11 cellular contexts compared by ENCODE assay signal in the genomic region with DNA sequence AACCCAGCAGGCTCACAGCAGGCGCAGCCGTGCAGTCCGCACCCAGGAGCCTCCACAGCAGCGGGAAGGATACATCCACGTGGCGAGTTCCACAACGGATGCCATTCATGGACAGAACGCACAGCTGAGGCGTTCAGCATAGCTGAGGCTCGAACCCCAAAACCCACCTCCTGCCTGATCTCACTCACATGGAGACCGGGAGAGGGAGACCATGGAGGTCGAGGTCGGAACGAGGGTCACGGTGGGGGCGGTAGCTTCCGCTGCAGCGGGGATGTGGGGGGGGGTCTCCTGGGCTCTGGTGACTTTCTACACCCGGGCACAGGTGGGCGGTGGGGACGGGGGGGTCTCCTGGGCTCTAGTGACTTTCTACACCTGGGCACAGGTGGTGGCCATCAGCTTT. TPM values are rescaled to one million over a fixed set of nuclear protein-coding genes. Genes with fewer than 3 reads are reported as not detected.
"Had no signal": no experiment of that assay in that cellular context is flagged by ENCODE, and none has a peak within 500 bp of the region (broad histone marks: within the 10 kb centered on the region; RNA-seq: fewer than 3 reads in every experiment).

No MANE protein-coding gene starts in this region.

- H3K4me1 ChIP-seq: HAP-1 had no signal

- H3K4me1 Mint-ChIP-seq: GM23338, IgD-negative memory B cell had no signal

- ATAC-seq: GM23338, HCT116, HepG2 had no signal

- H3K27ac Mint-ChIP-seq: GM23338, HFFc6 had no signal

- H3K4me3 Mint-ChIP-seq: GM23338, HFFc6, IgD-negative memory B cell had no signal

- H3K4me2 ChIP-seq: GM23338 had no signal

- H3K27me3 Mint-ChIP-seq: IgD-negative memory B cell had no signal

- FAIRE-seq: HepG2 had no signal

- H3K9me3 ChIP-seq: HAP-1 had no signal

- H3K36me3 Mint-ChIP-seq: IgD-negative memory B cell had no signal

- DNase-seq: HFFc6, KBM-7 had no signal

- H3K4me3 ChIP-seq: GM23338, HAP-1 had no signal

- H3K9me3 Mint-ChIP-seq: GM23338 had no signal

- H2AFZ ChIP-seq: GM23338 had no signal

- H3K27ac ChIP-seq: HL-60 had no signal

RNA-seq across cellular contexts. Expression of a gene that starts 17.5 kb away (rescaled TPM):
- polyA plus RNA-seq: IgD-negative memory B cell had no signal

RNA-seq across cellular contexts. Expression of a gene that starts 52.1 kb away (rescaled TPM):
- total RNA-seq: GM23338, H4, H7, HepG2, HFFc6, HT1080 had no signal
- polyA plus RNA-seq: GM23338, HepG2, IgD-negative memory B cell had no signal
